9 cellular contexts compared by ENCODE assay signal in the genomic region with DNA sequence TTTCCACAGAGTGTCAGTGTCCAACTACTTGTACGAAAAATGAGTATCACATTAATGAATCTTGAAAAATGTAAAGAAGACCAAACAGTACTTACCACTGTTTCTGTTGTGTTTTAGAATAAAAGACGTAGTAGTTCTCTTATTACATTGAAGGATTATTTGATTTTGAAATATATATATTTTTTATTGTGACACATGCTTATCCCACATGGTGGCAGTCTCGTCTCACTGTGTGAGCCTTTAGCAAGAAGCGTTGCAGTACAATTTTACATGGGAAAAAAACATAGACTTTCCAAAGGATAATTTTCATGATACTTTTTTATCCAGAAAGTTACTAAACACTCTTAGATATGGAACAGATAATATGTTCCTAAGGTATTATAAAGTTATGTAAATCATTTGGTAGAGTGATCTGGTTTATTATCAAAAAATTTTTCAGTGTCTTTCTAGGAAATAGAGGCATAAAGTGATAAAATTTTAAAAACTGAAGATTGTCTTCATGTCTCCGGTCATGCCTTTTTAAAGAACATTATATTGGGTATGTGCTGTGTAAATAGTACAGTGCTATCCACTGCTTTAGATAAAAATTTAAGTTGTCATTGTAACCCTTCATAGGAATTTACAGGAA.
DNase-seq lines count a peak whose midpoint lies in the region; ATAC-seq and TF ChIP-seq lines count a peak whose summit lies in the region.
"Had no signal": no experiment of that assay in that cellular context is flagged by ENCODE, and none has a peak within 500 bp of the region (broad histone marks: within the 10 kb centered on the region; RNA-seq: fewer than 3 reads in every experiment).

No MANE protein-coding gene starts in this region.

- H3K27me3 Mint-ChIP-seq in chondrocyte (ENCODE audit: low read depth) (no peaks in the 10 kb centered on the region), nephron (ENCODE audit: low read depth) (no peaks in the 10 kb centered on the region)
- H3K27me3 Mint-ChIP-seq in activated CD4-positive, alpha-beta T cell treated with anti-CD3 and anti-CD28 coated beads for 36 hours, result no peaks in the 10 kb centered on the region

- H3K27ac Mint-ChIP-seq in chondrocyte (ENCODE audit: unreplicated experiment) (no peak overlapping the region), nephron (no peak overlapping the region)
- H3K27ac Mint-ChIP-seq in activated CD4-positive, alpha-beta T cell treated with anti-CD3 and anti-CD28 coated beads for 36 hours, result no peak overlapping the region

- ATAC-seq in activated CD4-positive, alpha-beta T cell treated with anti-CD3 and anti-CD28 coated beads for 36 hours, result no peak

- TF ChIP-seq CTCF in NB4 (IDR thresholded peaks at IDR 0.05; ENCODE audit: low read depth, low read length) (peak; percentile 17), chondrocyte (IDR thresholded peaks at IDR 0.05) (peak; percentile 85), nephron (IDR thresholded peaks at IDR 0.05; ENCODE audit: unreplicated experiment in 3 of 3) (peak; percentile 64 to 73 (median 65))

- POLR2A ChIA-PET in activated CD4-positive, alpha-beta T cell treated with anti-CD3 and anti-CD28 coated beads for 36 hours (lab: Charles Lee), result no interaction called here

- DNase-seq in G401 (ENCODE audit: low spot score) (peak; percentile 29), NB4 (ENCODE audit: low read depth) (peak; percentile 45), chondrocyte (ENCODE audit: low spot score) (no peak), SKM-1 (lab: John Stamatoyannopoulos, UW; ENCODE audit: unreplicated experiment) (no peak), ureter (ENCODE audit: low spot score) (no peak)
- DNase-seq in activated CD8-positive, alpha-beta memory T cell treated with anti-CD3 and anti-CD28 coated beads, Interleukin-2, amount 50 U/mL, for 4 hours, result no peak
- no peak for DNase-seq in activated CD4-positive, alpha-beta T cell treated with anti-CD3 and anti-CD28 coated beads for 36 hours
- DNase-seq: T-helper 2 cell had no signal

- no peak overlapping the region for H3K4me3 ChIP-seq in NB4 (ENCODE audit: low read depth, low read length)

- no peak for TF ChIP-seq POLR2A in NB4 (IDR thresholded peaks at IDR 0.05; ENCODE audit: extremely low read depth, insufficient read length)

- in situ Hi-C loops in G401 (cut with HindIII; ENCODE audit: low sequenced_read_pairs), result no loop called here

- H3K36me3 Mint-ChIP-seq in chondrocyte (ENCODE audit: low read depth) (no peaks in the 10 kb centered on the region), nephron (ENCODE audit: low read depth) (no peaks in the 10 kb centered on the region)
- no peaks in the 10 kb centered on the region for H3K36me3 Mint-ChIP-seq in activated CD4-positive, alpha-beta T cell treated with anti-CD3 and anti-CD28 coated beads for 36 hours (ENCODE audit: low read depth)

- CTCF ChIA-PET in activated CD4-positive, alpha-beta T cell treated with anti-CD3 and anti-CD28 coated beads for 36 hours (lab: Charles Lee), result interaction anchor here (1.0 kb wide), 1 partner anchor 8 kb away, joined by 4 read pairs; no protein-coding TSS in a partner anchor

- intact Hi-C loops in activated CD4-positive, alpha-beta T cell treated with anti-CD3 and anti-CD28 coated beads for 36 hours (cut with DNase I, micrococcal nuclease), result loop anchor here in 1 of 2 experiments (5.0 to 10.0 kb wide), 4 partner anchors 116 to 1071 kb away; a partner anchor contains a TSS

- H3K4me3 Mint-ChIP-seq in chondrocyte (ENCODE audit: unreplicated experiment) (no peak overlapping the region), nephron (no peak overlapping the region)
- H3K4me3 Mint-ChIP-seq in activated CD4-positive, alpha-beta T cell treated with anti-CD3 and anti-CD28 coated beads for 36 hours, result no peak overlapping the region

- H3K9me3 Mint-ChIP-seq in chondrocyte (ENCODE audit: low read depth) (no peaks in the 10 kb centered on the region), nephron (no peaks in the 10 kb centered on the region)
- no peaks in the 10 kb centered on the region for H3K9me3 Mint-ChIP-seq in activated CD4-positive, alpha-beta T cell treated with anti-CD3 and anti-CD28 coated beads for 36 hours (ENCODE audit: low read depth)

- H3K4me1 Mint-ChIP-seq in chondrocyte (ENCODE audit: low read depth), result peaks cover 30% of the 10 kb centered on the region
- H3K4me1 Mint-ChIP-seq in nephron, result no peaks in the 10 kb centered on the region
- H3K4me1 Mint-ChIP-seq in activated CD4-positive, alpha-beta T cell treated with anti-CD3 and anti-CD28 coated beads for 36 hours, result no peaks in the 10 kb centered on the region

Comparison
In these comparisons a context has a peak if more than half of its experiments do, and no peak if none do; other contexts are left out.
1. DNase-seq: peak in G401 (single experiment) and NB4 (single experiment); none in chondrocyte (single experiment), activated CD8-positive, alpha-beta memory T cell treated with anti-CD3 and anti-CD28 coated beads, Interleukin-2, amount 50 U/mL, for 4 hours (single experiment), activated CD4-positive, alpha-beta T cell treated with anti-CD3 and anti-CD28 coated beads for 36 hours (single experiment), SKM-1 (single experiment) and ureter (single experiment).
2. CTCF ChIP-seq: peak in every context shown above with its lines; median percentile 85 in chondrocyte; 65 in nephron; 17 in NB4.